Comparison of ENCODE assay signal across 18 cellular contexts in genomic region chr2:190713476-190713875, GRCh38.
DNase-seq lines count a peak whose midpoint lies in the region; ATAC-seq, FAIRE-seq and TF ChIP-seq lines count a peak whose summit lies in the region.
"Had no signal": no experiment of that assay in that cellular context is flagged by ENCODE, and none has a peak within 500 bp of the region (broad histone marks: within the 10 kb centered on the region; RNA-seq: fewer than 3 reads in every experiment).

No MANE protein-coding gene starts in this region.

- in situ Hi-C loops in K562 (cut with MboI): no loop called here

- no peak for DNase-seq in activated naive CD8-positive, alpha-beta T cell treated with anti-CD3 and anti-CD28 coated beads for 36 hours
- peak; percentile 31 for DNase-seq in NCI-H226
- no peak for DNase-seq in K562 (ENCODE audit: extremely low read depth in 1 of 4, low spot score in 3 of 4)
- no peak for DNase-seq in smooth muscle cell (lab: John Stamatoyannopoulos, UW; ENCODE audit: unreplicated experiment)
- no peak for DNase-seq in medulla oblongata (ENCODE audit: extremely low spot score)
- no peak for DNase-seq in T-cell
- DNase-seq in DMS153 treated with DMSO at 0.1 percent for 48 hours (lab: John Stamatoyannopoulos, UW; ENCODE audit: unreplicated experiment): no peak
- DNase-seq: AML-193; CD4-positive, CD25-positive, alpha-beta regulatory T cell; DMS53; MV-4-11; NCI-H1930; NCI-H2171; NCI-H82; PC-9 had no signal

- H3K27me3 Mint-ChIP-seq in activated naive CD8-positive, alpha-beta T cell: no peaks in the 10 kb centered on the region
- H3K27me3 Mint-ChIP-seq in activated naive CD8-positive, alpha-beta T cell treated with anti-CD3 and anti-CD28 coated beads for 36 hours: no peaks in the 10 kb centered on the region
- H3K27me3 Mint-ChIP-seq in T-cell: no peaks in the 10 kb centered on the region
- H3K27me3 Mint-ChIP-seq: CD4-positive, CD25-positive, alpha-beta regulatory T cell had no signal

- H3K4me1 Mint-ChIP-seq in activated naive CD8-positive, alpha-beta T cell (ENCODE audit: low read depth): peaks cover 34% of the 10 kb centered on the region
- peaks cover 16% of the 10 kb centered on the region for H3K4me1 Mint-ChIP-seq in activated naive CD8-positive, alpha-beta T cell treated with anti-CD3 and anti-CD28 coated beads for 36 hours
- H3K4me1 Mint-ChIP-seq in T-cell: peaks cover 3 to 7% (median 4%) of the 10 kb centered on the region in 3 donors

- H3K4me2 ChIP-seq in K562 (ENCODE audit: insufficient read depth, low read length) (no peak overlapping the region), smooth muscle cell (peak overlapping the region; percentile 46)
- H3K4me2 ChIP-seq: A549, PC-9 had no signal

- no peaks in the 10 kb centered on the region for H3K36me3 ChIP-seq in K562 (ENCODE audit: control insufficient read depth, insufficient read depth, low read length)
- no peaks in the 10 kb centered on the region for H3K36me3 ChIP-seq in smooth muscle cell (ENCODE audit: low read depth)
- H3K36me3 ChIP-seq: HAP-1 had no signal

- H3K9me1 ChIP-seq in K562 (ENCODE audit: control insufficient read depth, insufficient read depth, low read length): no peaks in the 10 kb centered on the region

- H3K4me3 ChIP-seq in K562: no peak overlapping the region
- H3K4me3 ChIP-seq in smooth muscle cell: no peak overlapping the region
- H3K4me3 ChIP-seq: A549, HAP-1, PC-9 had no signal

- POLR2A ChIA-PET in K562 (lab: Yijun Ruan, JAX) (no interaction called here), T-cell (lab: Charles Lee) (no interaction called here)

- WGBS in K562 (ENCODE audit: insufficient coverage, low coverage, missing lambda C conversion rate): no CpG with 5 or more reads among the region's 1 CpG
- WGBS in smooth muscle cell (ENCODE audit: low lambda C conversion rate): 92% methylated on average over 1 of the region's 1 CpG

- no peak for TF ChIP-seq EP300 in K562 (IDR thresholded peaks at IDR 0.05; ENCODE audit: low read length)

- ATAC-seq in K562 (no peak), T-cell (replicated peaks in 1 of 4) (no peak)
- ATAC-seq: A549 had no signal

- H3K27me3 ChIP-seq in K562 (ENCODE audit: control insufficient read depth in 2 of 2, insufficient read depth in 2 of 2, low read length in 2 of 2) (no peaks in the 10 kb centered on the region), smooth muscle cell (ENCODE audit: low read depth) (no peaks in the 10 kb centered on the region)

- no peaks in the 10 kb centered on the region for H3K9me3 ChIP-seq in K562 (replicated peaks; ENCODE audit: control insufficient read depth, insufficient read depth, low read depth, low read length)
- no peaks in the 10 kb centered on the region for H3K9me3 ChIP-seq in smooth muscle cell (replicated peaks; ENCODE audit: low read depth)
- H3K9me3 ChIP-seq: HAP-1 had no signal

- H4K20me1 ChIP-seq in K562 (replicated peaks; ENCODE audit: control insufficient read depth, insufficient read depth, low read length): no peaks in the 10 kb centered on the region
- no peaks in the 10 kb centered on the region for H4K20me1 ChIP-seq in smooth muscle cell (ENCODE audit: low read depth)

- peaks cover 1% of the 10 kb centered on the region for H3K9me3 Mint-ChIP-seq in activated naive CD8-positive, alpha-beta T cell (ENCODE audit: low read depth)
- H3K9me3 Mint-ChIP-seq in activated naive CD8-positive, alpha-beta T cell treated with anti-CD3 and anti-CD28 coated beads for 36 hours: peaks cover 1% of the 10 kb centered on the region
- H3K9me3 Mint-ChIP-seq in T-cell: peaks cover 0 to under 1% (median under 1%) of the 10 kb centered on the region in 3 donors

- H3K9ac ChIP-seq in K562 (ENCODE audit: insufficient read depth in 1 of 2, low read depth in 2 of 2, low read length in 2 of 2) (no peak overlapping the region), smooth muscle cell (ENCODE audit: low read depth) (no peak overlapping the region)

- CTCF ChIA-PET in K562 (lab: Yijun Ruan, JAX; ENCODE audit: low intra/inter-chr PET ratio): no interaction called here
- CTCF ChIA-PET in T-cell (lab: Charles Lee): no interaction called here

- H3K79me2 ChIP-seq in K562 (ENCODE audit: control insufficient read depth, insufficient read depth, low read length) (no peaks in the 10 kb centered on the region), smooth muscle cell (ENCODE audit: low read depth) (no peaks in the 10 kb centered on the region)

- H3K4me3 Mint-ChIP-seq in activated naive CD8-positive, alpha-beta T cell: no peak overlapping the region
- no peak overlapping the region for H3K4me3 Mint-ChIP-seq in activated naive CD8-positive, alpha-beta T cell treated with anti-CD3 and anti-CD28 coated beads for 36 hours
- no peak overlapping the region for H3K4me3 Mint-ChIP-seq in T-cell
- H3K4me3 Mint-ChIP-seq: CD4-positive, CD25-positive, alpha-beta regulatory T cell had no signal

- no peak for TF ChIP-seq RAD21 in K562 (CRISPR knock-in tag; conservative IDR thresholded peaks at IDR 0.05 in 1 of 2, IDR thresholded peaks at IDR 0.05 in 1 of 2)

- no peak overlapping the region for H3K27ac ChIP-seq in K562 (ENCODE audit: extremely low read depth, low read depth, low read length)
- H3K27ac ChIP-seq in smooth muscle cell (ENCODE audit: low read depth): no peak overlapping the region
- H3K27ac ChIP-seq: A549, PC-9 had no signal

- no peak for FAIRE-seq in K562 (lab: Jason Lieb, UNC)
- FAIRE-seq: A549 had no signal

- intact Hi-C loops in K562 (cut with micrococcal nuclease): no loop called here

- H3F3A ChIP-seq in smooth muscle cell (ENCODE audit: low read depth): no peaks in the 10 kb centered on the region

- H3K36me3 Mint-ChIP-seq in activated naive CD8-positive, alpha-beta T cell: peaks cover 4% of the 10 kb centered on the region
- peaks cover 2% of the 10 kb centered on the region for H3K36me3 Mint-ChIP-seq in activated naive CD8-positive, alpha-beta T cell treated with anti-CD3 and anti-CD28 coated beads for 36 hours
- no peaks in the 10 kb centered on the region for H3K36me3 Mint-ChIP-seq in T-cell
- H3K36me3 Mint-ChIP-seq: CD4-positive, CD25-positive, alpha-beta regulatory T cell had no signal

- no TSS peak for BruUV-seq in K562 (replicated peaks; lab: Mats Ljungman, UMichigan)

- H3K27ac Mint-ChIP-seq in activated naive CD8-positive, alpha-beta T cell: peak overlapping the region; percentile 28
- no peak overlapping the region for H3K27ac Mint-ChIP-seq in activated naive CD8-positive, alpha-beta T cell treated with anti-CD3 and anti-CD28 coated beads for 36 hours
- H3K27ac Mint-ChIP-seq in T-cell: no peak overlapping the region
- H3K27ac Mint-ChIP-seq: CD4-positive, CD25-positive, alpha-beta regulatory T cell had no signal

- no peak for TF ChIP-seq CTCF in K562 (IDR thresholded peaks at IDR 0.05 in 2 of 3, conservative IDR thresholded peaks at IDR 0.05 in 1 of 3; ENCODE audit: insufficient read depth in 2 of 3, low read depth in 1 of 3, low read length in 3 of 3)
- TF ChIP-seq CTCF in smooth muscle cell (IDR thresholded peaks at IDR 0.05; ENCODE audit: borderline replicate concordance, insufficient read depth, poor library complexity, severe bottlenecking): no peak

- no peak for TF ChIP-seq POLR2A in K562 (conservative IDR thresholded peaks at IDR 0.05)

- H2AFZ ChIP-seq in K562 (ENCODE audit: low read depth, low read length) (no peak overlapping the region), smooth muscle cell (ENCODE audit: low read depth) (no peak overlapping the region)
- H2AFZ ChIP-seq: PC-9 had no signal

- no peaks in the 10 kb centered on the region; a peak in 2 of 5 replicates for H3K4me1 ChIP-seq in K562 (replicated peaks in 1 of 2; ENCODE audit: control insufficient read depth in 2 of 2, insufficient read depth in 2 of 2, low read length in 2 of 2)
- no peaks in the 10 kb centered on the region for H3K4me1 ChIP-seq in smooth muscle cell (ENCODE audit: low read depth)
- H3K4me1 ChIP-seq: HAP-1 had no signal

TF ChIP-seq in K562, 482 proteins besides CTCF, POLR2A, EP300 and RAD21:
- TF ChIP-seq ELF1 (tag; IDR thresholded peaks at IDR 0.05) (no peak), MXI1 (IDR thresholded peaks at IDR 0.05; ENCODE audit: low read depth, low read length) (no peak), MCM3 (IDR thresholded peaks at IDR 0.05) (no peak), MEF2A (IDR thresholded peaks at IDR 0.05; ENCODE audit: control insufficient read depth, low read depth, low read length) (peak; percentile 36; the same call in 1 of the 2 replicates), YY1 (IDR thresholded peaks at IDR 0.05; ENCODE audit: borderline replicate concordance in 1 of 3, control insufficient read depth in 1 of 3, extremely low read depth in 1 of 3, insufficient read depth in 3 of 3, insufficient read length in 1 of 3, insufficient replicate concordance in 2 of 3, low read depth in 1 of 3, low read length in 2 of 3) (no peak)
- TF ChIP-seq, protein P1, sequence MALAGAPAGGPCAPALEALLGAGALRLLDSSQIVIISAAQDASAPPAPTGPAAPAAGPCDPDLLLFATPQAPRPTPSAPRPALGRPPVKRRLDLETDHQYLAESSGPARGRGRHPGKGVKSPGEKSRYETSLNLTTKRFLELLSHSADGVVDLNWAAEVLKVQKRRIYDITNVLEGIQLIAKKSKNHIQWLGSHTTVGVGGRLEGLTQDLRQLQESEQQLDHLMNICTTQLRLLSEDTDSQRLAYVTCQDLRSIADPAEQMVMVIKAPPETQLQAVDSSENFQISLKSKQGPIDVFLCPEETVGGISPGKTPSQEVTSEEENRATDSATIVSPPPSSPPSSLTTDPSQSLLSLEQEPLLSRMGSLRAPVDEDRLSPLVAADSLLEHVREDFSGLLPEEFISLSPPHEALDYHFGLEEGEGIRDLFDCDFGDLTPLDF (CRISPR knock-in tag; IDR thresholded peaks at IDR 0.05): no peak
- TF ChIP-seq, protein P2, sequence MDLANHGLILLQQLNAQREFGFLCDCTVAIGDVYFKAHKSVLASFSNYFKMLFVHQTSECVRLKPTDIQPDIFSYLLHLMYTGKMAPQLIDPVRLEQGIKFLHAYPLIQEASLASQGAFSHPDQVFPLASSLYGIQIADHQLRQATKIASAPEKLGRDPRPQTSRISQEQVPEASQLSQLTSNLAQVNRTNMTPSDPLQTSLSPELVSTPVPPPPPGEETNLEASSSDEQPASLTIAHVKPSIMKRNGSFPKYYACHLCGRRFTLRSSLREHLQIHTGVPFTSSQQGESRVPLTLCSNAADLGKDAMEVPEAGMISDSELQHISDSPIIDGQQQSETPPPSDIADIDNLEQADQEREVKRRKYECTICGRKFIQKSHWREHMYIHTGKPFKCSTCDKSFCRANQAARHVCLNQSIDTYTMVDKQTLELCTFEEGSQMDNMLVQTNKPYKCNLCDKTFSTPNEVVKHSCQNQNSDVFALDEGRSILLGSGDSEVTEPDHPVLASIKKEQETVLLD (IDR thresholded peaks at IDR 0.05): no peak
